Comparison of ENCODE assay signal across 23 cellular contexts in genomic region chr7:117718116-117718515, GRCh38.
"Had no signal": no experiment of that assay in that cellular context is flagged by ENCODE, and none has a peak within 500 bp of the region (broad histone marks: within the 10 kb centered on the region; RNA-seq: fewer than 3 reads in every experiment).

No MANE protein-coding gene starts in this region.

- H3K36me3 ChIP-seq: colonic mucosa, gastrocnemius medialis had no signal

- H3K4me1 ChIP-seq: colonic mucosa, gastrocnemius medialis, thyroid gland had no signal

- H3K4me3 ChIP-seq: colonic mucosa, gastrocnemius medialis, thyroid gland had no signal

- H3K27me3 ChIP-seq: colonic mucosa, gastrocnemius medialis, thyroid gland had no signal

- H3K36me3 Mint-ChIP-seq: activated naive CD8-positive, alpha-beta T cell treated with anti-CD3 and anti-CD28 coated beads for 36 hours; immature natural killer cell; naive thymus-derived CD8-positive, alpha-beta T cell had no signal

- H3K27me3 Mint-ChIP-seq: activated naive CD8-positive, alpha-beta T cell treated with anti-CD3 and anti-CD28 coated beads for 36 hours had no signal

- DNase-seq: activated CD4-positive, alpha-beta T cell treated with anti-CD3 and anti-CD28 coated beads, Interleukin-2, amount 10 ng/mL, durations not matched to agents 24 days and 14 days; activated CD8-positive, alpha-beta T cell treated with anti-CD3 and anti-CD28 coated beads for 36 hours; activated naive CD4-positive, alpha-beta T cell; activated naive CD8-positive, alpha-beta T cell treated with anti-CD3 and anti-CD28 coated beads for 36 hours; activated T-cell treated with anti-CD3 and anti-CD28 coated beads, Interleukin-2, amount 50 U/mL, for 1 hour; amniotic stem cell; colonic mucosa; gastrocnemius medialis; head of caudate nucleus; immature natural killer cell; mesendoderm; naive thymus-derived CD8-positive, alpha-beta T cell; stimulated activated CD4-positive, alpha-beta T cell treated with anti-CD3 and anti-CD28 coated beads, Interleukin-12 subunit alpha, Interleukin-12 subunit beta, amount 100 ng/mL, for 4 hours; stimulated activated CD4-positive, alpha-beta T cell treated with anti-CD3 and anti-CD28 coated beads, Interleukin-1b, Interleukin-23, amount 100 ng/mL, for 48 hours; stimulated activated CD8-positive, alpha-beta memory T cell treated with anti-CD3 and anti-CD28 coated beads, Interleukin-4, amount 100 ng/mL, for 48 hours; stimulated activated naive CD4-positive, alpha-beta T cell; T-helper 1 cell; T-helper 9 cell; thyroid gland had no signal

- H3K9me3 ChIP-seq: colonic mucosa, gastrocnemius medialis, thyroid gland had no signal

- H3K27ac Mint-ChIP-seq: activated CD4-positive, alpha-beta T cell treated with anti-CD3 and anti-CD28 coated beads, Interleukin-2, amount 10 ng/mL, durations not matched to agents 24 days and 14 days; activated CD8-positive, alpha-beta T cell treated with anti-CD3 and anti-CD28 coated beads for 36 hours; activated naive CD8-positive, alpha-beta T cell treated with anti-CD3 and anti-CD28 coated beads for 36 hours; activated T-helper 17 cell treated with anti-CD3 and anti-CD28 coated beads, Interleukin-2, amount 50 U/mL, for 72 hours; immature natural killer cell; naive thymus-derived CD8-positive, alpha-beta T cell had no signal

- ATAC-seq: activated CD8-positive, alpha-beta T cell treated with anti-CD3 and anti-CD28 coated beads for 36 hours; activated T-helper 17 cell treated with anti-CD3 and anti-CD28 coated beads, Interleukin-2, amount 50 U/mL, for 72 hours; gastrocnemius medialis; naive thymus-derived CD8-positive, alpha-beta T cell had no signal

- H3K27ac ChIP-seq: colonic mucosa, gastrocnemius medialis, thyroid gland had no signal

- H3K4me1 Mint-ChIP-seq: activated CD4-positive, alpha-beta T cell treated with anti-CD3 and anti-CD28 coated beads, Interleukin-2, amount 10 ng/mL, durations not matched to agents 24 days and 14 days; activated naive CD8-positive, alpha-beta T cell treated with anti-CD3 and anti-CD28 coated beads for 36 hours; activated T-helper 17 cell treated with anti-CD3 and anti-CD28 coated beads, Interleukin-2, amount 50 U/mL, for 72 hours; central memory CD8-positive, alpha-beta T cell; immature natural killer cell; naive thymus-derived CD8-positive, alpha-beta T cell had no signal

- H3K4me3 Mint-ChIP-seq: activated CD4-positive, alpha-beta T cell treated with anti-CD3 and anti-CD28 coated beads, Interleukin-2, amount 10 ng/mL, durations not matched to agents 24 days and 14 days; activated CD8-positive, alpha-beta T cell treated with anti-CD3 and anti-CD28 coated beads for 36 hours; activated naive CD8-positive, alpha-beta T cell treated with anti-CD3 and anti-CD28 coated beads for 36 hours; activated T-helper 17 cell treated with anti-CD3 and anti-CD28 coated beads, Interleukin-2, amount 50 U/mL, for 72 hours; central memory CD8-positive, alpha-beta T cell; immature natural killer cell; naive thymus-derived CD8-positive, alpha-beta T cell had no signal

- H3K9me3 Mint-ChIP-seq: activated CD4-positive, alpha-beta T cell treated with anti-CD3 and anti-CD28 coated beads, Interleukin-2, amount 10 ng/mL, durations not matched to agents 24 days and 14 days; activated CD8-positive, alpha-beta T cell treated with anti-CD3 and anti-CD28 coated beads for 36 hours; activated naive CD8-positive, alpha-beta T cell treated with anti-CD3 and anti-CD28 coated beads for 36 hours; activated T-helper 17 cell treated with anti-CD3 and anti-CD28 coated beads, Interleukin-2, amount 50 U/mL, for 72 hours; central memory CD8-positive, alpha-beta T cell; naive thymus-derived CD8-positive, alpha-beta T cell had no signal

- FAIRE-seq: endometrium, urothelium cell line had no signal
